In the genomic region with DNA sequence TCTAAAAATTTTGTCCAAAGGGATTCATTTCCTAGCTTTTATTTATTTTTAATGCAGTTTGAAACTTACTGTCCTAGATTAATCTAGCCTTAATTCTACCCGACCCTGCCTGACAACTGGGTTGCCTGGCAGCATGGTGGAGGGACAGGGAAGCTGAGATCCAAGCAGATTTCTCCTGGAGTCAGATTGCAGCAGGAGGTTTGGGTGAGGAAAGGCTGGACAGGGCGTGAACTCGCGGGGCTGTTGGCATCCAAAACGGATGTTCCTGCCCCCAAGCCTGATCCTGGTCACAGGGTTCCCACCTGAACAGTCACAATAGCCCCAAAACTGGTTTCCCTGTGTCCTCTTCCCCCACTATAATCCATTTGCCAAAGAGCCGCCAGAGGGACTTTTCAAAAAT, we compare ENCODE assay signal across 22 cellular contexts. TPM values are rescaled to one million over a fixed set of nuclear protein-coding genes. Genes with fewer than 3 reads are reported as not detected.
A peak's percentile ranks its signal among the peaks of the same experiment; 100 is the strongest.
DNase-seq lines count a peak whose midpoint lies in the region; ATAC-seq and TF ChIP-seq lines count a peak whose summit lies in the region.
"Had no signal": no experiment of that assay in that cellular context is flagged by ENCODE, and none has a peak within 500 bp of the region (broad histone marks: within the 10 kb centered on the region; RNA-seq: fewer than 3 reads in every experiment).

No MANE protein-coding gene starts in this region.

- no peaks in the 10 kb centered on the region for H3K36me3 ChIP-seq in right atrium auricular region
- no peaks in the 10 kb centered on the region for H3K36me3 ChIP-seq in esophagus (ENCODE audit: control insufficient read depth in 2 of 2, insufficient read depth in 2 of 2, low read length in 1 of 2)
- peaks cover 0 to 5% of the 10 kb centered on the region in 2 donors for H3K36me3 ChIP-seq in gastrocnemius medialis
- no peaks in the 10 kb centered on the region for H3K36me3 ChIP-seq in BE2C

- ATAC-seq in right cardiac atrium (no peak), gastrocnemius medialis (peak; percentile 77 to 81)
- ATAC-seq: stimulated activated naive CD8-positive, alpha-beta T cell treated with anti-CD3 and anti-CD28 coated beads, Interleukin-15, Interleukin-2, amounts not matched to agents 100 U/mL and 50 U/mL, for 24 hours had no signal

- H3K4me1 ChIP-seq in right atrium auricular region (peaks cover 3 to 42% of the 10 kb centered on the region in 2 donors), right cardiac atrium (ENCODE audit: control insufficient read depth, insufficient read depth, low read length) (no peaks in the 10 kb centered on the region), esophagus (ENCODE audit: control insufficient read depth in 2 of 2, insufficient read depth in 2 of 2, low read length in 1 of 2) (peaks cover 0 to 8% of the 10 kb centered on the region in 2 donors), gastrocnemius medialis (peaks cover 36 to 61% of the 10 kb centered on the region in 2 donors), BE2C (0 out of 2 replicates have a peak, but pooled peaks cover 3% of the 10 kb centered on the region)

- H3K4me3 ChIP-seq in right atrium auricular region (no peak overlapping the region), right cardiac atrium (ENCODE audit: low read length) (no peak overlapping the region), esophagus (ENCODE audit: low read depth in 1 of 2, low read length in 2 of 2) (no peak overlapping the region), gastrocnemius medialis (no peak overlapping the region), BE2C (ENCODE audit: low read depth, low read length) (no peak overlapping the region)
- H3K4me3 ChIP-seq: cardiac muscle cell, lung, Peyer's patch, tibial artery had no signal

- TF ChIP-seq CTCF in right atrium auricular region (IDR thresholded peaks at IDR 0.05) (no peak), gastrocnemius medialis (IDR thresholded peaks at IDR 0.05 in 4 of 5, conservative IDR thresholded peaks at IDR 0.05 in 1 of 5) (no peak), BE2C (IDR thresholded peaks at IDR 0.05; ENCODE audit: low read depth, low read length) (no peak)

- no peak for TF ChIP-seq POLR2A in gastrocnemius medialis (IDR thresholded peaks at IDR 0.05)

- no peak for DNase-seq in right atrium auricular region (ENCODE audit: low spot score)
- no peak for DNase-seq in right cardiac atrium
- peak; percentile 49 to 66 for DNase-seq in gastrocnemius medialis
- DNase-seq in AG08395 (ENCODE audit: low spot score), result no peak
- DNase-seq in BE2C, result no peak
- DNase-seq in iPS-NIHi11 (ENCODE audit: low spot score), result no peak
- no peak for DNase-seq in activated CD4-positive, alpha-beta T cell treated with anti-CD3 and anti-CD28 coated beads, Interleukin-2, amount 50 U/mL, for 4 hours
- DNase-seq: activated CD4-positive, CD25-positive, alpha-beta regulatory T cell; anterior cingulate cortex; kidney; NCI-H1092; NCI-H1930; NCI-H524; Peyer's patch; stimulated activated naive CD8-positive, alpha-beta T cell treated with anti-CD3 and anti-CD28 coated beads, Interleukin-15, Interleukin-2, amounts not matched to agents 100 U/mL and 50 U/mL, for 24 hours; T-helper 1 cell; tibial artery had no signal

- H3K9me3 ChIP-seq in right atrium auricular region (no peaks in the 10 kb centered on the region), right cardiac atrium (ENCODE audit: control insufficient read depth, low read length) (no peaks in the 10 kb centered on the region), esophagus (ENCODE audit: control insufficient read depth in 2 of 2, insufficient read depth in 1 of 2, low read depth in 1 of 2, low read length in 1 of 2) (no peaks in the 10 kb centered on the region), gastrocnemius medialis (no peaks in the 10 kb centered on the region), BE2C (no peaks in the 10 kb centered on the region)
- H3K9me3 ChIP-seq: Peyer's patch, tibial artery had no signal

- H3K27ac ChIP-seq in right atrium auricular region (peak overlapping the region; percentile 27 to 74), right cardiac atrium (ENCODE audit: low read length) (no peak overlapping the region), esophagus (ENCODE audit: low read depth in 2 of 2, low read length in 1 of 2) (peak overlapping the region; percentile 25 to 47), gastrocnemius medialis (peak overlapping the region; percentile 79 to 85 (median 84))
- H3K27ac ChIP-seq: cardiac muscle cell, tibial artery had no signal

- 71% methylated on average over 6 of the region's 6 CpGs for WGBS in right cardiac atrium
- WGBS in esophagus, 2 donors, result 57 to 70% methylated on average over 6 of the region's 6 CpGs

- intact Hi-C loops in right cardiac atrium (cut with DNase I), result loop anchor here in 2 of 4 donors (5.0 to 10.0 kb wide), 3 partner anchors 34 to 97 kb away; a partner anchor contains a TSS
- intact Hi-C loops in gastrocnemius medialis (cut with DNase I; ENCODE audit: low total_unique reads), result loop anchor here (5.0 kb wide), 1 partner anchor 74 kb away; no protein-coding TSS in a partner anchor

- H3K27me3 ChIP-seq in right atrium auricular region, result no peaks in the 10 kb centered on the region
- no peaks in the 10 kb centered on the region for H3K27me3 ChIP-seq in right cardiac atrium (ENCODE audit: control insufficient read depth, insufficient read depth)
- no peaks in the 10 kb centered on the region for H3K27me3 ChIP-seq in esophagus (ENCODE audit: control insufficient read depth in 1 of 2, insufficient read depth in 2 of 2, low read length in 2 of 2)
- no peaks in the 10 kb centered on the region for H3K27me3 ChIP-seq in gastrocnemius medialis
- no peaks in the 10 kb centered on the region for H3K27me3 ChIP-seq in BE2C
- H3K27me3 ChIP-seq: cardiac muscle cell, Peyer's patch, tibial artery had no signal

- in situ Hi-C loops in gastrocnemius medialis (cut with MboI; ENCODE audit: low sequenced_read_pairs in 4 of 4), result loop anchor here in 2 of 4 donors (10.0 kb wide), 2 partner anchors 57 to 67 kb away; a partner anchor contains a TSS

RNA-seq across cellular contexts. Expression of a gene that starts 23.2 kb away (rescaled TPM):
- total RNA-seq in right atrium auricular region, result 10 to 100 TPM; 24.4 to 40.1 TPM
- 10 to 100 TPM; 36.4 to 79.5 (median 49.1) TPM for total RNA-seq in right cardiac atrium
- 48.7 TPM for polyA plus RNA-seq in right cardiac atrium
- 10 to 100 TPM; 22.0 to 37.7 TPM for polyA plus RNA-seq in esophagus
- 100 to 1,000 TPM; 128 to 242 (median 179) TPM for total RNA-seq in gastrocnemius medialis
- 0.40 TPM for polyA plus RNA-seq in BE2C (2012; ENCODE audit: insufficient read depth, insufficient read length, low read depth)
- total RNA-seq: B cell had no signal
- polyA plus RNA-seq: neural cell had no signal

RNA-seq across cellular contexts. Expression of a gene that starts 31.7 kb away (rescaled TPM):
- 1 to 10 TPM; 7.9 to 10.0 TPM for total RNA-seq in right atrium auricular region
- 10 to 100 TPM; 11.3 to 13.8 (median 12.7) TPM for total RNA-seq in right cardiac atrium
- 4.4 TPM for polyA plus RNA-seq in right cardiac atrium
- polyA plus RNA-seq in esophagus, result 1 to 10 TPM; 6.2 to 9.6 TPM
- total RNA-seq in gastrocnemius medialis, result 1 to 10 TPM; 6.0 to 7.1 (median 6.8) TPM
- 3.2 TPM for polyA plus RNA-seq in BE2C (2012; ENCODE audit: insufficient read depth, insufficient read length, low read depth)

RNA-seq across cellular contexts. Expression of a gene that starts 57.2 kb away (rescaled TPM):
- total RNA-seq in right atrium auricular region, result 10 to 100 TPM; 40.5 to 51.6 TPM
- total RNA-seq in right cardiac atrium, result 10 to 100 TPM; 59.8 to 73.7 (median 62.1) TPM
- polyA plus RNA-seq in right cardiac atrium, result 50.8 TPM
- polyA plus RNA-seq in esophagus, result 10 to 100 TPM; 46.5 to 62.3 TPM
- 10 to 100 TPM; 36.5 to 56.3 (median 44.5) TPM for total RNA-seq in gastrocnemius medialis
- 74.5 TPM for polyA plus RNA-seq in BE2C (2012; ENCODE audit: insufficient read depth, insufficient read length, low read depth)

Comparison
In these comparisons a context has a peak if more than half of its experiments do, and no peak if none do; other contexts are left out.
1. DNase-seq: peak in gastrocnemius medialis (2 of 2); none in right atrium auricular region (single experiment), right cardiac atrium (0 of 3), AG08395 (single experiment), BE2C (single experiment), iPS-NIHi11 (single experiment) and activated CD4-positive, alpha-beta T cell treated with anti-CD3 and anti-CD28 coated beads, Interleukin-2, amount 50 U/mL, for 4 hours (0 of 2).
2. ATAC-seq: peak in gastrocnemius medialis (2 of 2); none in right cardiac atrium (0 of 2).